ENCODE assay signal across 22 cellular contexts in the genomic region with DNA sequence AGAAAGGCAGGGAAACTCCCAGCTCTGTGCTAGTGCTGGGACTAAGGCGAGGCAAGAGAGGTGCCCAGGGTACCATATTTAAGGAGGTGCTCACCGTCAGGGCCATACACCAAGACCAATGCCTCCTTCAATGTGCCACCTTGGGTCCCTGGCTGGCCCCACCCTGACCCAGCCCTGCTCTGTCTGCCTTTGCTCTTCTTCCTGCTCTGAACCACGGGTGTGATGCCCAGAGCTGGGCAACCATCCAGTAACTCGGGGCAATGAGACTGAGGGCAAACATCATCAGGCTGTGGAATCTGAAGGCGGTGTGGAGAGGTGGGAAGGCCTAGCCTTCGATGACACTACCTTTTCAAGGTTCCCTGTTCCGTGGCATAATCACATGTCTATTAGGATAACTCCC.
DNase-seq lines count a peak whose midpoint lies in the region; ATAC-seq, FAIRE-seq and TF ChIP-seq lines count a peak whose summit lies in the region.
"Had no signal": no experiment of that assay in that cellular context is flagged by ENCODE, and none has a peak within 500 bp of the region (broad histone marks: within the 10 kb centered on the region; RNA-seq: fewer than 3 reads in every experiment).

No MANE protein-coding gene starts in this region.

- TF ChIP-seq CTCF in bronchial epithelial cell (IDR thresholded peaks at IDR 0.05; ENCODE audit: insufficient read depth, low read length, severe bottlenecking) (no peak), nephron progenitor cell (IDR thresholded peaks at IDR 0.05) (no peak)

- H3K27ac Mint-ChIP-seq in nephron progenitor cell: no peak overlapping the region
- H3K27ac Mint-ChIP-seq: CD8-positive, alpha-beta memory T cell had no signal

- H3K36me3 Mint-ChIP-seq in nephron progenitor cell (ENCODE audit: low read depth): no peaks in the 10 kb centered on the region
- H3K36me3 Mint-ChIP-seq: CD8-positive, alpha-beta memory T cell had no signal

- H3K4me3 ChIP-seq in bronchial epithelial cell (ENCODE audit: low read depth, low read length): no peak overlapping the region
- H3K4me3 ChIP-seq: Peyer's patch, SJSA1 had no signal

- H3K27me3 Mint-ChIP-seq in nephron progenitor cell (ENCODE audit: low read depth, poor library complexity): peaks cover 58% of the 10 kb centered on the region

- no peaks in the 10 kb centered on the region for H3K36me3 ChIP-seq in bronchial epithelial cell (ENCODE audit: control insufficient read depth, insufficient read depth, low read length)
- H3K36me3 ChIP-seq: Peyer's patch, SJSA1 had no signal

- DNase-seq in SIG-M5 treated with dmso at 0.1 percent for 504 hours (lab: John Stamatoyannopoulos, UW; ENCODE audit: unreplicated experiment) (peak; percentile 24), SIG-M5 (lab: John Stamatoyannopoulos, UW) (no peak), bronchial epithelial cell (ENCODE audit: low read depth) (no peak), mesenteric fat pad (ENCODE audit: low spot score) (peak; percentile 75), nephron progenitor cell (no peak), AG08396 (ENCODE audit: low spot score) (no peak)
- DNase-seq: Calu3; CD8-positive, alpha-beta memory T cell; IMR-90; MV-4-11; NCI-H1417; NCI-H1694 treated with DMSO at 0.1 percent for 48 hours; NCI-H2107; NCI-H2227 treated with DMSO at 0.1 percent for 48 hours; NCI-H510A; NCI-H774 had no signal

- no peak overlapping the region for H3K4me3 Mint-ChIP-seq in nephron progenitor cell
- H3K4me3 Mint-ChIP-seq: CD8-positive, alpha-beta memory T cell had no signal

- no peak for ATAC-seq in HG03571 (IDR thresholded peaks at IDR 0.05; ENCODE audit: unreplicated experiment)
- ATAC-seq in GM21576 (IDR thresholded peaks at IDR 0.05; ENCODE audit: unreplicated experiment): no peak

- no peaks in the 10 kb centered on the region for H3K9me3 Mint-ChIP-seq in nephron progenitor cell

- FAIRE-seq in bronchial epithelial cell (lab: Jason Lieb, UNC): peak; percentile 36
- FAIRE-seq: G401.6, HTR-8/SVneo had no signal

- H3K4me1 Mint-ChIP-seq in nephron progenitor cell: no peaks in the 10 kb centered on the region
- H3K4me1 Mint-ChIP-seq: CD8-positive, alpha-beta memory T cell had no signal

- peaks cover 6% of the 10 kb centered on the region for H3K27me3 ChIP-seq in bronchial epithelial cell (ENCODE audit: control insufficient read depth, insufficient read depth, low read length)
- H3K27me3 ChIP-seq: Peyer's patch had no signal

Comparison
In these comparisons a context has a peak if more than half of its experiments do, and no peak if none do; other contexts are left out.
1. DNase-seq: peak in SIG-M5 treated with dmso at 0.1 percent for 504 hours (single experiment) and mesenteric fat pad (single experiment); none in SIG-M5 (single experiment), bronchial epithelial cell (single experiment), nephron progenitor cell (single experiment) and AG08396 (single experiment).